ENCODE assay signal across 1 cellular context in the genomic region with DNA sequence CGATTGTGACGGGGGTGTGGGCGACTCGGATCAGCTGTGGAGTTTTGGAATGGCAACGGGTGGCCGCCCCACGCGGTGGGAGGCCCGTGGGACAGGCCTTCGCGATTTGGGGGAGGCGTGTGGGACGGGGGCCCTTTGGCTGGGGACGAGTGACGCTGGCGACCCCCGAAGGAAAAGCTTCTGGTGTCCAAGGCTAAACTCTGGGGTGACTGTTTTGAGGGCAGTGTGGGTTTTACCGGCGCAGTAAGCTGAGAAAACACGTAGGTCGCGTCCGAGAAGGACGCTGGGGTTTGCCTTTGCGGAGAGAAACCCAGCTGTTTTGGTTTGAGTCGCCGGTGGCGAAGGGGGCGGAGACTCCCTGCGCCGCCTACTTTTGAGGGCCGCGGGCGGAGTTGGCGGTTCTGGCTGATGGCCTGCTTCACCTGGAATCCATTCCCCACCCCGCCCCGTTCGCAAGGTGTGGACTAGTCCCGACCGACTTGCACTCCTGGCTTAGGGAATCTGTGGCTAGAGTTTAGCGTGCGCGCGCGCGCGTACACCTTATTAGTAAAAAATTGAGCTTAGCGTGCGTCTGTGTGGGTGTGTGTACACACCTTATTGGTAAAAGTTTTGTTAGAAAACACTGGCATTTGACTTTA.
TF ChIP-seq lines count a peak whose summit lies in the region.

No MANE protein-coding gene starts in this region.

TF ChIP-seq in SK-N-SH, 30 proteins besides CTCF, POLR2A, EP300 and RAD21 (continued from another document):
- TF ChIP-seq, protein P1, sequence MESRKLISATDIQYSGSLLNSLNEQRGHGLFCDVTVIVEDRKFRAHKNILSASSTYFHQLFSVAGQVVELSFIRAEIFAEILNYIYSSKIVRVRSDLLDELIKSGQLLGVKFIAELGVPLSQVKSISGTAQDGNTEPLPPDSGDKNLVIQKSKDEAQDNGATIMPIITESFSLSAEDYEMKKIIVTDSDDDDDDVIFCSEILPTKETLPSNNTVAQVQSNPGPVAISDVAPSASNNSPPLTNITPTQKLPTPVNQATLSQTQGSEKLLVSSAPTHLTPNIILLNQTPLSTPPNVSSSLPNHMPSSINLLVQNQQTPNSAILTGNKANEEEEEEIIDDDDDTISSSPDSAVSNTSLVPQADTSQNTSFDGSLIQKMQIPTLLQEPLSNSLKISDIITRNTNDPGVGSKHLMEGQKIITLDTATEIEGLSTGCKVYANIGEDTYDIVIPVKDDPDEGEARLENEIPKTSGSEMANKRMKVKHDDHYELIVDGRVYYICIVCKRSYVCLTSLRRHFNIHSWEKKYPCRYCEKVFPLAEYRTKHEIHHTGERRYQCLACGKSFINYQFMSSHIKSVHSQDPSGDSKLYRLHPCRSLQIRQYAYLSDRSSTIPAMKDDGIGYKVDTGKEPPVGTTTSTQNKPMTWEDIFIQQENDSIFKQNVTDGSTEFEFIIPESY (IDR thresholded peaks at IDR 0.05; ENCODE audit: borderline replicate concordance, low read depth) = no peak
- TF ChIP-seq ELF1 (IDR thresholded peaks at IDR 0.05) (no peak), TEAD4 (IDR thresholded peaks at IDR 0.05; ENCODE audit: borderline replicate concordance, insufficient read depth) (no peak), GABPA (IDR thresholded peaks at IDR 0.05; ENCODE audit: low read depth) (no peak), TAF1 (IDR thresholded peaks at IDR 0.05; ENCODE audit: borderline replicate concordance, low read depth, low read length) (peak; percentile 66; the same call in 1 of the 2 replicates), NFIC (IDR thresholded peaks at IDR 0.05; ENCODE audit: borderline replicate concordance) (no peak), FOXM1 (IDR thresholded peaks at IDR 0.05; ENCODE audit: low read depth) (no peak), MEF2A (IDR thresholded peaks at IDR 0.05; ENCODE audit: borderline replicate concordance, low read depth) (no peak), FOSL2 (IDR thresholded peaks at IDR 0.05; ENCODE audit: borderline replicate concordance, low read depth) (no peak), YY1 (IDR thresholded peaks at IDR 0.05; ENCODE audit: low read depth) (no peak), JUND (IDR thresholded peaks at IDR 0.05) (no peak), RXRA (IDR thresholded peaks at IDR 0.05; ENCODE audit: borderline replicate concordance, low read depth) (no peak), FOXJ3 (CRISPR knock-in tag; IDR thresholded peaks at IDR 0.05) (peak; percentile 37; the same call in 1 of the 2 replicates)
- TF ChIP-seq, protein P2, sequence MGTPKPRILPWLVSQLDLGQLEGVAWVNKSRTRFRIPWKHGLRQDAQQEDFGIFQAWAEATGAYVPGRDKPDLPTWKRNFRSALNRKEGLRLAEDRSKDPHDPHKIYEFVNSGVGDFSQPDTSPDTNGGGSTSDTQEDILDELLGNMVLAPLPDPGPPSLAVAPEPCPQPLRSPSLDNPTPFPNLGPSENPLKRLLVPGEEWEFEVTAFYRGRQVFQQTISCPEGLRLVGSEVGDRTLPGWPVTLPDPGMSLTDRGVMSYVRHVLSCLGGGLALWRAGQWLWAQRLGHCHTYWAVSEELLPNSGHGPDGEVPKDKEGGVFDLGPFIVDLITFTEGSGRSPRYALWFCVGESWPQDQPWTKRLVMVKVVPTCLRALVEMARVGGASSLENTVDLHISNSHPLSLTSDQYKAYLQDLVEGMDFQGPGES (IDR thresholded peaks at IDR 0.05; ENCODE audit: low read depth, low read length) = no peak
- TF ChIP-seq, protein P3, sequence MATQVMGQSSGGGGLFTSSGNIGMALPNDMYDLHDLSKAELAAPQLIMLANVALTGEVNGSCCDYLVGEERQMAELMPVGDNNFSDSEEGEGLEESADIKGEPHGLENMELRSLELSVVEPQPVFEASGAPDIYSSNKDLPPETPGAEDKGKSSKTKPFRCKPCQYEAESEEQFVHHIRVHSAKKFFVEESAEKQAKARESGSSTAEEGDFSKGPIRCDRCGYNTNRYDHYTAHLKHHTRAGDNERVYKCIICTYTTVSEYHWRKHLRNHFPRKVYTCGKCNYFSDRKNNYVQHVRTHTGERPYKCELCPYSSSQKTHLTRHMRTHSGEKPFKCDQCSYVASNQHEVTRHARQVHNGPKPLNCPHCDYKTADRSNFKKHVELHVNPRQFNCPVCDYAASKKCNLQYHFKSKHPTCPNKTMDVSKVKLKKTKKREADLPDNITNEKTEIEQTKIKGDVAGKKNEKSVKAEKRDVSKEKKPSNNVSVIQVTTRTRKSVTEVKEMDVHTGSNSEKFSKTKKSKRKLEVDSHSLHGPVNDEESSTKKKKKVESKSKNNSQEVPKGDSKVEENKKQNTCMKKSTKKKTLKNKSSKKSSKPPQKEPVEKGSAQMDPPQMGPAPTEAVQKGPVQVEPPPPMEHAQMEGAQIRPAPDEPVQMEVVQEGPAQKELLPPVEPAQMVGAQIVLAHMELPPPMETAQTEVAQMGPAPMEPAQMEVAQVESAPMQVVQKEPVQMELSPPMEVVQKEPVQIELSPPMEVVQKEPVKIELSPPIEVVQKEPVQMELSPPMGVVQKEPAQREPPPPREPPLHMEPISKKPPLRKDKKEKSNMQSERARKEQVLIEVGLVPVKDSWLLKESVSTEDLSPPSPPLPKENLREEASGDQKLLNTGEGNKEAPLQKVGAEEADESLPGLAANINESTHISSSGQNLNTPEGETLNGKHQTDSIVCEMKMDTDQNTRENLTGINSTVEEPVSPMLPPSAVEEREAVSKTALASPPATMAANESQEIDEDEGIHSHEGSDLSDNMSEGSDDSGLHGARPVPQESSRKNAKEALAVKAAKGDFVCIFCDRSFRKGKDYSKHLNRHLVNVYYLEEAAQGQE (IDR thresholded peaks at IDR 0.05; ENCODE audit: low read depth, low read length) = no peak
- TF ChIP-seq, protein P4, sequence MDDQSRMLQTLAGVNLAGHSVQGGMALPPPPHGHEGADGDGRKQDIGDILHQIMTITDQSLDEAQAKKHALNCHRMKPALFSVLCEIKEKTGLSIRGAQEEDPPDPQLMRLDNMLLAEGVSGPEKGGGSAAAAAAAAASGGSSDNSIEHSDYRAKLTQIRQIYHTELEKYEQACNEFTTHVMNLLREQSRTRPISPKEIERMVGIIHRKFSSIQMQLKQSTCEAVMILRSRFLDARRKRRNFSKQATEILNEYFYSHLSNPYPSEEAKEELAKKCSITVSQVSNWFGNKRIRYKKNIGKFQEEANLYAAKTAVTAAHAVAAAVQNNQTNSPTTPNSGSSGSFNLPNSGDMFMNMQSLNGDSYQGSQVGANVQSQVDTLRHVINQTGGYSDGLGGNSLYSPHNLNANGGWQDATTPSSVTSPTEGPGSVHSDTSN (IDR thresholded peaks at IDR 0.05) = no peak
TF ChIP-seq in SK-N-SH: peak in this region for 7.
